In the genomic region with DNA sequence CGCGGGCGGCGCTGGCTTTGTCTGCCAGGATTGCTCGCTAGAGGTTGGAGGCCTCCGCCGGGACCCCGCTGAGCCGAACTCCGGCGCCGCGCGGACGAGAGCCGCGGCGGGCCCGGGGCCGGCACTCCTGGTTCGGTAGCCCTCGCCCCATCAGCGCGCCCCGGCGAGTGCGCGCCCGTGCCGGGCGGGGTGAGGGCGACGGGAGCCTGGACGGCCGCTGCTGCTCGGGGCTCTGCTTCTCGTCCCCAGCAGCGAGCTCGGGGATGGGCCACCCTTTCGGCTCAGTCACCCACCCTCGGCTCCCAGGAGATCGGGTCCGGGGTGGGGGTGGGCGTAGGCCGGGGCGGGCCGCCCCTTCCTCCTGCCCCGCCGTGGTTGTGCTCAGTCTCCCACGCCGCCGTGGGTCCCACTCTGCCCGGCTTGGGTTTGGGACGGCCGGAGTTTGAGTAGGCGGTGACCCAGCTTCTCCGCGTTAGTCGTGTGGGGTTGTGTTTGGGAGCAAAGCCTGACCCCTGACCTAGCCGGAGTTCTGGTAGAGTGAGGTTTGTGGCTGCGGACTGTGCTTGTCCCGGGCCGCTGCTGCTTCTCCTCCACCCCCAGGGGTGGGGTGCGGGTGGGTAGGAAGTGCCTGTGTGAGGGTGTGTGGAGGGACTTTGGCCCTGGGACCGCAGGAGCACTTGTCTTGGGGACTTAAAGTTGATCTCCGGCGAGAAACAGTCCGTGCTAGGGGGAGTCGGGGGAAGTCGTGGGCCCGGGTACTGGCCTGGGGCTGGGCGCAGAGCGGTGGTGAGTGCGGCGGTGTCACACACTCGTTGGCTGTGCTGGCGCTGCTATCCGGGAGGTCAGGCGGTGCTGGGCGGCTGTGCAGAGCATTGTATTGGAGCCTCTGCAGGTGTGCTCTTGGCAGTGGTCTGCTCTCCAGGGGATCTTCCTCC, we compare ENCODE assay signal across 8 cellular contexts. TPM values are rescaled to one million over a fixed set of nuclear protein-coding genes. Genes with fewer than 3 reads are reported as not detected.
A peak's percentile ranks its signal among the peaks of the same experiment; 100 is the strongest.
DNase-seq lines count a peak whose midpoint lies in the region; ATAC-seq, FAIRE-seq and TF ChIP-seq lines count a peak whose summit lies in the region.

No MANE protein-coding gene starts in this region.

- H3K4me1 ChIP-seq in A549 (peaks cover 59% of the 10 kb centered on the region), HepG2 (ENCODE audit: insufficient read depth, low read length) (peaks cover 73% of the 10 kb centered on the region), testis (peaks cover 44% of the 10 kb centered on the region)

- peaks cover 15% of the 10 kb centered on the region for H3K36me3 Mint-ChIP-seq in central memory CD8-positive, alpha-beta T cell (ENCODE audit: insufficient read depth)

- peak overlapping the region; percentile 96 for H3K4me3 Mint-ChIP-seq in central memory CD8-positive, alpha-beta T cell

- 0% methylated on average over 20 of the region's 80 CpGs for WGBS in A549 (ENCODE audit: missing lambda C conversion rate)
- WGBS in HepG2 (ENCODE audit: low lambda C conversion rate): 2% methylated on average over 7 of the region's 80 CpGs
- WGBS in testis, 2 donors: 0% methylated on average over 12 to 64 of the region's 80 CpGs

- no peak for TF ChIP-seq POLR2A in A549 (IDR thresholded peaks at IDR 0.05; ENCODE audit: low read length)
- 0 out of 4 replicates have a peak, but pooled peaks of 1 of the 2 experiments have one; percentile 29 for TF ChIP-seq POLR2A in HepG2 (IDR thresholded peaks at IDR 0.05; ENCODE audit: insufficient read depth in 1 of 2, low read depth in 2 of 2, low read length in 2 of 2)
- no peak for TF ChIP-seq POLR2A in testis (IDR thresholded peaks at IDR 0.05)

- intact Hi-C loops in HepG2 (cut with micrococcal nuclease; ENCODE audit: unreplicated experiment): loop anchor here (1.0 kb wide), 1 partner anchor 134 kb away; no protein-coding TSS in a partner anchor
- intact Hi-C loops in testis (cut with DNase I; ENCODE audit: low total_unique reads): loop anchor here (5.0 kb wide), 1 partner anchor 48 kb away; no protein-coding TSS in a partner anchor

- POLR2A ChIA-PET in A549 (lab: Yijun Ruan, JAX) (interaction anchor here (1.2 kb wide), 1 partner anchor 51 kb away, joined by 8 read pairs; no protein-coding TSS in a partner anchor), HepG2 (lab: Yijun Ruan, JAX) (interaction anchor here (0.6 to 1.5 kb wide), 4 partner anchors 37 to 50 kb away, joined by 3 to 7 read pairs (median 4); no protein-coding TSS in a partner anchor)

- H3K36me3 ChIP-seq in HepG2 (replicated peaks in 1 of 2; ENCODE audit: control insufficient read depth in 1 of 2, insufficient read depth in 2 of 2, low read length in 2 of 2) (no peaks in the 10 kb centered on the region), testis (ENCODE audit: low read depth, missing control alignments) (no peaks in the 10 kb centered on the region)

- TF ChIP-seq CTCF in A549 (IDR thresholded peaks at IDR 0.05) (no peak), GM13977 (IDR thresholded peaks at IDR 0.05; ENCODE audit: extremely low read depth, insufficient read depth, missing control alignments) (no peak), HepG2 (CRISPR knock-in tag; IDR thresholded peaks at IDR 0.05) (0 out of 2 replicates have a peak, but pooled peaks have one; percentile 8), testis (IDR thresholded peaks at IDR 0.05) (no peak)

- H3K4me2 ChIP-seq in A549 (peak overlapping the region; percentile 93), HepG2 (ENCODE audit: low read depth, low read length) (peak overlapping the region; percentile 91)

- no peaks in the 10 kb centered on the region for H3K9me3 Mint-ChIP-seq in central memory CD8-positive, alpha-beta T cell

- CTCF ChIA-PET in A549 (lab: Yijun Ruan, JAX) (interaction anchor here (0.6 to 38.6 kb wide), 3 partner anchors 10 to 51 kb away, joined by 3 to 928 read pairs (median 14); no protein-coding TSS in a partner anchor), HepG2 (lab: Yijun Ruan, JAX; ENCODE audit: low intra/inter-chr PET ratio, low total read pairs) (no interaction called here)

- H3K27ac ChIP-seq in A549: peak overlapping the region; percentile 99 to 100
- peak overlapping the region; percentile 77 for H3K27ac ChIP-seq in HepG2 (ENCODE audit: extremely low read length, insufficient read depth, low read length)
- H3K27ac ChIP-seq in testis: peak overlapping the region; percentile 97 to 98

- peaks cover 52% of the 10 kb centered on the region for H3K79me2 ChIP-seq in HepG2 (ENCODE audit: insufficient read depth, low read length)

- H3K9ac ChIP-seq in HepG2 (ENCODE audit: insufficient read depth, low read depth, low read length): peak overlapping the region; percentile 90

- H2AFZ ChIP-seq in HepG2 (ENCODE audit: low read length): no peak overlapping the region

- peak overlapping the region; percentile 92 for H3K27ac Mint-ChIP-seq in central memory CD8-positive, alpha-beta T cell (ENCODE audit: low read depth)

- peak; percentile 42 to 55 for ATAC-seq in A549
- ATAC-seq in HG02884 (IDR thresholded peaks at IDR 0.05; ENCODE audit: unreplicated experiment): peak; percentile 17
- peak; percentile 11 for ATAC-seq in central memory CD8-positive, alpha-beta T cell (replicated peaks; ENCODE audit: extremely low read depth, poor library complexity, severe bottlenecking)
- ATAC-seq in HepG2: peak; percentile 63

- in situ Hi-C loops in GM13977 (cut with MboI; ENCODE audit: low pct_unique_long_range_greater_than_20kb, low sequenced_read_pairs, unreplicated experiment): no loop called here
- in situ Hi-C loops in HepG2 (cut with HindIII; ENCODE audit: extremely low pct_ligation_motif_present, low pct_unique_long_range_greater_than_20kb): loop anchor here (5.0 kb wide), 1 partner anchor 48 kb away; no protein-coding TSS in a partner anchor

- H3K27me3 Mint-ChIP-seq in central memory CD8-positive, alpha-beta T cell: no peaks in the 10 kb centered on the region

- no peak for FAIRE-seq in A549 (lab: Jason Lieb, UNC)
- no peak for FAIRE-seq in HepG2 (lab: Jason Lieb, UNC)

- peak overlapping the region; percentile 98 for H3K4me3 ChIP-seq in A549
- H3K4me3 ChIP-seq in HepG2 (replicated peaks in 1 of 3; ENCODE audit: insufficient read depth in 1 of 3, low read depth in 2 of 3, low read length in 3 of 3): peak overlapping the region; percentile 89 to 99 (median 93)
- H3K4me3 ChIP-seq in testis: peak overlapping the region; percentile 82 to 92

- H3K4me1 Mint-ChIP-seq in central memory CD8-positive, alpha-beta T cell: peaks cover 43% of the 10 kb centered on the region

- TF ChIP-seq EP300 in A549 (IDR thresholded peaks at IDR 0.05) (no peak), HepG2 (IDR thresholded peaks at IDR 0.05; ENCODE audit: low read depth in 2 of 2, low read length in 2 of 2) (no peak), HepG2 (CRISPR knock-in tag; IDR thresholded peaks at IDR 0.05; ENCODE audit: borderline replicate concordance) (no peak)

- H3K27me3 ChIP-seq in HepG2 (ENCODE audit: control insufficient read depth in 1 of 2, insufficient read depth in 2 of 2, low read length in 2 of 2) (no peaks in the 10 kb centered on the region; a peak in 1 of 5 replicates), testis (no peaks in the 10 kb centered on the region)

- H3K9me3 ChIP-seq in A549 (peaks cover 14% of the 10 kb centered on the region), HepG2 (ENCODE audit: low read length) (no peaks in the 10 kb centered on the region), testis (no peaks in the 10 kb centered on the region)

- DNase-seq in A549 (ENCODE audit: low read depth in 1 of 2, low spot score in 1 of 2): no peak
- DNase-seq in GM13977 (ENCODE audit: low spot score): peak; percentile 63
- peak; percentile 79 for DNase-seq in OCI-M1 (lab: John Stamatoyannopoulos, UW)
- DNase-seq in central memory CD8-positive, alpha-beta T cell (ENCODE audit: low spot score in 2 of 2): no peak
- DNase-seq in HepG2 (ENCODE audit: low spot score): no peak
- peak; percentile 50 for DNase-seq in testis
- DNase-seq in central memory CD4-positive, alpha-beta T cell: no peak

- TF ChIP-seq RAD21 in A549 (conservative IDR thresholded peaks at IDR 0.05 in 1 of 2, IDR thresholded peaks at IDR 0.05 in 1 of 2) (no peak), HepG2 (CRISPR knock-in tag; IDR thresholded peaks at IDR 0.05) (peak; percentile 30; the same call in 1 of the 2 replicates)

- H4K20me1 ChIP-seq in HepG2 (ENCODE audit: insufficient read depth, low read length): peaks cover 13% of the 10 kb centered on the region

- BruUV-seq in HepG2 (replicated peaks; lab: Mats Ljungman, UMichigan): no TSS peak

RNA-seq across cellular contexts. Expression of a gene that starts 0.7 kb away (rescaled TPM):
- 87.0 and 97.1 TPM in 2 replicates for polyA plus RNA-seq in A549 (2011; rRNA removed)
- 119 and 152 TPM in 2 replicates for polyA plus RNA-seq in A549 (2012; cell fraction: cytosol; rRNA removed)
- 147 and 164 TPM in 2 replicates for polyA plus RNA-seq in A549 (2012; cell fraction: nucleus; rRNA removed)
- 101 to 124 TPM (median 121 TPM) in 3 replicates for polyA plus RNA-seq in A549 (2017; fragmentation: RNase III; extraction: RNeasy Plus Mini Kit Qiagen cat#74134 plus additional on column Dnase treatment)
- polyA minus RNA-seq in A549 (2011; rRNA and poly(A)+ RNA removed): 68.4 and 91.9 TPM in 2 replicates
- total RNA-seq in HepG2 (2016; rRNA removed; fragmentation: Illumina TruSeq; extraction: Trizol): 17.4 and 24.1 TPM in 2 replicates
- total RNA-seq in HepG2 (2016; cell fraction: cytosol; rRNA removed; fragmentation: Illumina TruSeq; extraction: Trizol; ENCODE audit: low read depth): 5.0 and 6.4 TPM in 2 replicates
- 16.0 and 24.8 TPM in 2 replicates for total RNA-seq in HepG2 (2016; cell fraction: insoluble cytoplasmic fraction; rRNA removed; fragmentation: Illumina TruSeq; extraction: Trizol)
- total RNA-seq in HepG2 (2016; cell fraction: membrane; rRNA removed; fragmentation: Illumina TruSeq; extraction: Trizol): 15.7 and 18.1 TPM in 2 replicates
- total RNA-seq in HepG2 (2016; cell fraction: nucleus; rRNA removed; fragmentation: Illumina TruSeq; extraction: Trizol): 28.9 and 38.5 TPM in 2 replicates
- polyA plus RNA-seq in HepG2 (2011; rRNA removed): 73.8 and 80.6 TPM in 2 replicates
- polyA plus RNA-seq in HepG2 (2011; cell fraction: cytosol; rRNA removed): 66.9 and 68.7 TPM in 2 replicates
- 64.3 and 75.0 TPM in 2 replicates for polyA plus RNA-seq in HepG2 (2011; cell fraction: nucleus; rRNA removed)
- 36.4 and 39.6 TPM in 2 replicates for polyA plus RNA-seq in HepG2 (2012)
- 6.7 and 7.8 TPM in 2 replicates for polyA plus RNA-seq in HepG2 (2016; cell fraction: cytosol; fragmentation: Illumina TruSeq; extraction: Trizol; ENCODE audit: low read depth)
- polyA plus RNA-seq in HepG2 (2016; cell fraction: insoluble cytoplasmic fraction; fragmentation: Illumina TruSeq; extraction: Trizol; ENCODE audit: low read depth): 19.6 and 25.9 TPM in 2 replicates
- 15.4 and 16.2 TPM in 2 replicates for polyA plus RNA-seq in HepG2 (2016; cell fraction: membrane; fragmentation: Illumina TruSeq; extraction: Trizol; ENCODE audit: low read depth)
- polyA plus RNA-seq in HepG2 (2016; cell fraction: nucleus; fragmentation: Illumina TruSeq; extraction: Trizol; ENCODE audit: insufficient read depth, low read depth): 59.1 and 62.2 TPM in 2 replicates
- polyA minus RNA-seq in HepG2 (2011; rRNA and poly(A)+ RNA removed; ENCODE audit: low replicate concordance): 22.0 and 139 TPM in 2 replicates
- polyA minus RNA-seq in HepG2 (2011; cell fraction: cytosol; rRNA and poly(A)+ RNA removed): 48.1 and 54.0 TPM in 2 replicates
- polyA minus RNA-seq in HepG2 (2011; cell fraction: nucleus; rRNA and poly(A)+ RNA removed): 39.9 and 48.0 TPM in 2 replicates
- total RNA-seq in testis: 10 to 100 TPM; 61.4 to 64.6 TPM
- polyA plus RNA-seq in testis (ENCODE audit: insufficient read depth, low read depth, low replicate concordance): 59.1 TPM

RNA-seq across cellular contexts. Expression of a gene that starts 46.4 kb away (rescaled TPM):
- polyA plus RNA-seq in A549 (2011; rRNA removed): 47.6 and 59.3 TPM in 2 replicates
- 18.2 and 20.7 TPM in 2 replicates for polyA plus RNA-seq in A549 (2012; cell fraction: cytosol; rRNA removed)
- polyA plus RNA-seq in A549 (2012; cell fraction: nucleus; rRNA removed): 4.5 and 5.5 TPM in 2 replicates
- polyA plus RNA-seq in A549 (2017; fragmentation: RNase III; extraction: RNeasy Plus Mini Kit Qiagen cat#74134 plus additional on column Dnase treatment): 40.6 to 55.0 TPM (median 47.7 TPM) in 3 replicates
- 8.9 and 9.1 TPM in 2 replicates for polyA minus RNA-seq in A549 (2011; rRNA and poly(A)+ RNA removed)
- total RNA-seq in HepG2 (2016; rRNA removed; fragmentation: Illumina TruSeq; extraction: Trizol): 57.4 and 79.9 TPM in 2 replicates
- total RNA-seq in HepG2 (2016; cell fraction: cytosol; rRNA removed; fragmentation: Illumina TruSeq; extraction: Trizol; ENCODE audit: low read depth): 61.0 and 61.6 TPM in 2 replicates
- total RNA-seq in HepG2 (2016; cell fraction: insoluble cytoplasmic fraction; rRNA removed; fragmentation: Illumina TruSeq; extraction: Trizol): 60.4 and 81.6 TPM in 2 replicates
- total RNA-seq in HepG2 (2016; cell fraction: membrane; rRNA removed; fragmentation: Illumina TruSeq; extraction: Trizol): 103 and 106 TPM in 2 replicates
- total RNA-seq in HepG2 (2016; cell fraction: nucleus; rRNA removed; fragmentation: Illumina TruSeq; extraction: Trizol): 46.3 and 54.0 TPM in 2 replicates
- polyA plus RNA-seq in HepG2 (2011; rRNA removed): 43.9 and 44.0 TPM in 2 replicates
- 30.6 and 48.5 TPM in 2 replicates for polyA plus RNA-seq in HepG2 (2011; cell fraction: cytosol; rRNA removed)
- 9.3 and 15.2 TPM in 2 replicates for polyA plus RNA-seq in HepG2 (2011; cell fraction: nucleus; rRNA removed)
- polyA plus RNA-seq in HepG2 (2012): 75.8 and 86.2 TPM in 2 replicates
- 96.8 and 103 TPM in 2 replicates for polyA plus RNA-seq in HepG2 (2016; cell fraction: cytosol; fragmentation: Illumina TruSeq; extraction: Trizol; ENCODE audit: low read depth)
- 78.0 and 79.1 TPM in 2 replicates for polyA plus RNA-seq in HepG2 (2016; cell fraction: insoluble cytoplasmic fraction; fragmentation: Illumina TruSeq; extraction: Trizol; ENCODE audit: low read depth)
- 115 and 119 TPM in 2 replicates for polyA plus RNA-seq in HepG2 (2016; cell fraction: membrane; fragmentation: Illumina TruSeq; extraction: Trizol; ENCODE audit: low read depth)
- 101 and 103 TPM in 2 replicates for polyA plus RNA-seq in HepG2 (2016; cell fraction: nucleus; fragmentation: Illumina TruSeq; extraction: Trizol; ENCODE audit: insufficient read depth, low read depth)
- 10.9 and 11.9 TPM in 2 replicates for polyA minus RNA-seq in HepG2 (2011; rRNA and poly(A)+ RNA removed; ENCODE audit: low replicate concordance)
- polyA minus RNA-seq in HepG2 (2011; cell fraction: cytosol; rRNA and poly(A)+ RNA removed): 18.7 and 25.3 TPM in 2 replicates
- polyA minus RNA-seq in HepG2 (2011; cell fraction: nucleus; rRNA and poly(A)+ RNA removed): 10.4 and 12.6 TPM in 2 replicates
- 100 to 1,000 TPM; 102 to 104 TPM for total RNA-seq in testis
- polyA plus RNA-seq in testis (ENCODE audit: insufficient read depth, low read depth, low replicate concordance): 106 TPM

Comparison
In these comparisons a context has a peak if more than half of its experiments do, and no peak if none do; other contexts are left out.
1. ATAC-seq: peak in every context shown above with its lines; median percentile 63 in HepG2; 48 in A549; 17 in HG02884; 11 in central memory CD8-positive, alpha-beta T cell.
2. DNase-seq: peak in GM13977 (single experiment), OCI-M1 (single experiment) and testis (single experiment); none in A549 (0 of 2), central memory CD8-positive, alpha-beta T cell (0 of 2), HepG2 (single experiment) and central memory CD4-positive, alpha-beta T cell (single experiment).
3. Peak in every context shown above with its lines, with median percentiles within 50 percentile points of each other: H3K27ac ChIP-seq and H3K4me3 ChIP-seq.